Comparison of ENCODE assay signal across 1 cellular context in the genomic region with DNA sequence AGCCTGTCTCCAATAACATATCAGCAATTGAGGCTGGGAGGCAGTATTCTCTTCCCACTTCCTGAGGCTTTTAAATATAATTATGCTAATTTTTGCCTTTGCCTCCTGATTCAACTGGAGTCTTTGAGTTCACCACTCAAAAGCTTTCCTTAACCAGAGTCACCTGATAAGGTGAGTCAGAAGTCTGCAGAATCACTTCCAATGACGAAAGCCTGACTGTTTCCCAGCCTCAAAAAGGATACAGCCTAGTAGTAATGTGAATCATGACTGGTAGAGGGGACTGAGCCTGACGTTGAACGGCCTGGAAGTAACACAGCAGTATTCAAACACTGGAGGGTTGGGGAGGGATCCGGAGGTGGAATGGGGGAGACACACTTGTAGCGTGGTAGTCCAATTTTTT.
TF ChIP-seq lines count a peak whose summit lies in the region.

No MANE protein-coding gene starts in this region.

TF ChIP-seq in IMR-90, 13 proteins besides CTCF, POLR2A, EP300 and RAD21 (continued from another document):
- TF ChIP-seq, protein P1, sequence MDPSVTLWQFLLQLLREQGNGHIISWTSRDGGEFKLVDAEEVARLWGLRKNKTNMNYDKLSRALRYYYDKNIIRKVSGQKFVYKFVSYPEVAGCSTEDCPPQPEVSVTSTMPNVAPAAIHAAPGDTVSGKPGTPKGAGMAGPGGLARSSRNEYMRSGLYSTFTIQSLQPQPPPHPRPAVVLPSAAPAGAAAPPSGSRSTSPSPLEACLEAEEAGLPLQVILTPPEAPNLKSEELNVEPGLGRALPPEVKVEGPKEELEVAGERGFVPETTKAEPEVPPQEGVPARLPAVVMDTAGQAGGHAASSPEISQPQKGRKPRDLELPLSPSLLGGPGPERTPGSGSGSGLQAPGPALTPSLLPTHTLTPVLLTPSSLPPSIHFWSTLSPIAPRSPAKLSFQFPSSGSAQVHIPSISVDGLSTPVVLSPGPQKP (IDR thresholded peaks at IDR 0.05; ENCODE audit: borderline replicate concordance, low read depth, low read length), result no peak
- TF ChIP-seq RCOR1 (IDR thresholded peaks at IDR 0.05; ENCODE audit: insufficient replicate concordance, low read length), result no peak
TF ChIP-seq in IMR-90: peak in this region for 0.
